In genomic region chr4:11801466-11802446, GRCh38 we compare ENCODE assay signal across 22 cellular contexts.
A peak's percentile ranks its signal among the peaks of the same experiment; 100 is the strongest.
DNase-seq lines count a peak whose midpoint lies in the region; ATAC-seq and TF ChIP-seq lines count a peak whose summit lies in the region.
"Had no signal": no experiment of that assay in that cellular context is flagged by ENCODE, and none has a peak within 500 bp of the region (broad histone marks: within the 10 kb centered on the region; RNA-seq: fewer than 3 reads in every experiment).

No MANE protein-coding gene starts in this region.

- peaks cover 12% of the 10 kb centered on the region for H3K4me1 ChIP-seq in hepatocyte (ENCODE audit: insufficient read depth)
- H3K4me1 ChIP-seq: A549; BLaER1 treated with 17β-estradiol and CSF1 and Interleukin-3, amounts not matched to agents 10 nM and 100 nM; esophagus muscularis mucosa had no signal

- no peak overlapping the region for H2AFZ ChIP-seq in hepatocyte

- no peak overlapping the region for H3K4me3 ChIP-seq in hepatocyte
- H3K4me3 ChIP-seq: A549; BLaER1 treated with 17β-estradiol and CSF1 and Interleukin-3, amounts not matched to agents 10 nM and 100 nM; dorsolateral prefrontal cortex; esophagus muscularis mucosa had no signal

- H3K79me2 ChIP-seq in hepatocyte = no peaks in the 10 kb centered on the region

- no peak for TF ChIP-seq CTCF in hepatocyte (IDR thresholded peaks at IDR 0.05; ENCODE audit: poor library complexity)

- H3K4me2 ChIP-seq in hepatocyte = no peak overlapping the region
- H3K4me2 ChIP-seq: A549; BLaER1 treated with 17β-estradiol and CSF1 and Interleukin-3, amounts not matched to agents 10 nM and 100 nM had no signal

- no peaks in the 10 kb centered on the region for H4K20me1 ChIP-seq in hepatocyte (ENCODE audit: insufficient read depth, poor library complexity, severe bottlenecking)
- H4K20me1 ChIP-seq: BLaER1 treated with 17β-estradiol and CSF1 and Interleukin-3, amounts not matched to agents 10 nM and 100 nM had no signal

- H3K9me2 ChIP-seq in hepatocyte (replicated peaks; ENCODE audit: insufficient read depth) = no peaks in the 10 kb centered on the region

- H3K9me3 ChIP-seq in hepatocyte (ENCODE audit: low read depth) = no peaks in the 10 kb centered on the region
- H3K9me3 ChIP-seq: A549; BLaER1 treated with 17β-estradiol and CSF1 and Interleukin-3, amounts not matched to agents 10 nM and 100 nM; esophagus muscularis mucosa had no signal

- 43% methylated on average over 7 of the region's 7 CpGs for WGBS in hepatocyte (ENCODE audit: low lambda C conversion rate, missing lambda C conversion rate)

- H3K36me3 ChIP-seq in hepatocyte (replicated peaks; ENCODE audit: insufficient read depth, low read depth) = no peaks in the 10 kb centered on the region
- H3K36me3 ChIP-seq: BLaER1 treated with 17β-estradiol and CSF1 and Interleukin-3, amounts not matched to agents 10 nM and 100 nM; esophagus muscularis mucosa; WERI-Rb-1 had no signal

- peak overlapping the region; percentile 66 for H3K27ac ChIP-seq in hepatocyte
- H3K27ac ChIP-seq: A549; BLaER1 treated with 17β-estradiol and CSF1 and Interleukin-3, amounts not matched to agents 10 nM and 100 nM; dorsolateral prefrontal cortex; esophagus muscularis mucosa; WERI-Rb-1 had no signal

- H3K27me3 ChIP-seq in hepatocyte = no peaks in the 10 kb centered on the region
- H3K27me3 ChIP-seq: BLaER1 treated with 17β-estradiol and CSF1 and Interleukin-3, amounts not matched to agents 10 nM and 100 nM; dorsolateral prefrontal cortex; esophagus muscularis mucosa had no signal

- peak; percentile 65 for ATAC-seq in HG02588 (IDR thresholded peaks at IDR 0.05; ENCODE audit: unreplicated experiment)
- peak; percentile 97 for ATAC-seq in HG03571 (IDR thresholded peaks at IDR 0.05; ENCODE audit: unreplicated experiment)
- no peak for ATAC-seq in GM18858 (IDR thresholded peaks at IDR 0.05; ENCODE audit: unreplicated experiment)
- ATAC-seq: A549; activated CD8-positive, alpha-beta T cell treated with anti-CD3 and anti-CD28 coated beads for 36 hours; stimulated activated naive CD8-positive, alpha-beta T cell treated with anti-CD3 and anti-CD28 coated beads, Interleukin-15, Interleukin-2, amounts not matched to agents 100 U/mL and 50 U/mL, for 24 hours had no signal

- DNase-seq in COLO829 (ENCODE audit: low spot score) (peak; percentile 1), hepatocyte (ENCODE audit: low spot score) (peak; percentile 20), NCI-H2196 treated with DMSO at 0.1 percent for 48 hours (lab: John Stamatoyannopoulos, UW; ENCODE audit: unreplicated experiment) (no peak), NCI-H146 treated with DMSO at 0.1 percent for 48 hours (lab: John Stamatoyannopoulos, UW; ENCODE audit: unreplicated experiment) (no peak)
- DNase-seq in stimulated activated CD4-positive, alpha-beta T cell treated with anti-CD3 and anti-CD28 coated beads, Interleukin-4, amount 100 ng/mL, for 1 hour = no peak
- DNase-seq: activated CD8-positive, alpha-beta T cell treated with anti-CD3 and anti-CD28 coated beads for 36 hours; activated naive CD8-positive, alpha-beta T cell treated with anti-CD3 and anti-CD28 coated beads for 36 hours; dorsolateral prefrontal cortex; glutamatergic neuron; IMR-90; mesenchymal stem cell; NCI-H187; NCI-H446 treated with DMSO at 0.1 percent for 48 hours; SHP77; stimulated activated naive CD8-positive, alpha-beta T cell treated with anti-CD3 and anti-CD28 coated beads, Interleukin-15, Interleukin-2, amounts not matched to agents 100 U/mL and 50 U/mL, for 24 hours; WERI-Rb-1 had no signal

Comparison
In these comparisons a context has a peak if more than half of its experiments do, and no peak if none do; other contexts are left out.
1. DNase-seq: peak in COLO829 (single experiment) and hepatocyte (single experiment); none in NCI-H2196 treated with DMSO at 0.1 percent for 48 hours (single experiment), NCI-H146 treated with DMSO at 0.1 percent for 48 hours (single experiment) and stimulated activated CD4-positive, alpha-beta T cell treated with anti-CD3 and anti-CD28 coated beads, Interleukin-4, amount 100 ng/mL, for 1 hour (single experiment).